ENCODE assay signal across 23 cellular contexts in the genomic region with DNA sequence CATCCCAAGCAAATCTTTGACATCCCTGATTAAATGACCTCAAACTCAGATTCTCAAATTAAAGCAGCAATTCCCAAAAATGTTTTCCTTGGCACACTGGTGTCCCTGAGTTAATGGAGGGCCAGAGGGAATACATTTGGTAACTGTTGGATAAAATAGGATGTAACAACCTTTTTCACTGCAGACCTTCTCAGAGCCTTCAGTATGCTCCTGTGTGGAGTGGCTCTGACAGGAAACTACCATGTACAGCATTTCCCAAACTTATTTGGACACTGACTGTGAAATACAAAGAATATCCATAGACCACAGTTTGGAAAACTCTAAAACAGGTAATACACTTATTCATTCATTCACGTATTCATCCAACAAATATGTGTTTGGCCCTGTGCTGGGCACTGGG.
DNase-seq lines count a peak whose midpoint lies in the region; ATAC-seq, FAIRE-seq and TF ChIP-seq lines count a peak whose summit lies in the region.
"Had no signal": no experiment of that assay in that cellular context is flagged by ENCODE, and none has a peak within 500 bp of the region (broad histone marks: within the 10 kb centered on the region; RNA-seq: fewer than 3 reads in every experiment).

No MANE protein-coding gene starts in this region.

- POLR2A ChIA-PET in MCF 10A (lab: Yijun Ruan, JAX), result interaction anchor here (0.7 kb wide), 1 partner anchor 234 kb away, joined by 3 read pairs; no protein-coding TSS in a partner anchor
- POLR2A ChIA-PET in K562 (lab: Yijun Ruan, JAX), result no interaction called here

- H3K9me3 ChIP-seq in mammary epithelial cell (replicated peaks; ENCODE audit: insufficient read depth, low read length) (no peaks in the 10 kb centered on the region), K562 (replicated peaks; ENCODE audit: control insufficient read depth, insufficient read depth, low read depth, low read length) (no peaks in the 10 kb centered on the region)
- H3K9me3 ChIP-seq: A549; BLaER1 treated with 17β-estradiol and CSF1 and Interleukin-3, amounts not matched to agents 10 nM and 100 nM; Caco-2 had no signal

- no peak for ATAC-seq in K562
- no peak for ATAC-seq in GM19467 (IDR thresholded peaks at IDR 0.05; ENCODE audit: unreplicated experiment)
- no peak for ATAC-seq in GM18498 (IDR thresholded peaks at IDR 0.05; ENCODE audit: unreplicated experiment)
- ATAC-seq: A549; CD8-positive, alpha-beta T cell had no signal

- no peaks in the 10 kb centered on the region for H3K27me3 Mint-ChIP-seq in MCF 10A (ENCODE audit: insufficient read depth, unreplicated experiment)

- H3K4me3 ChIP-seq in mammary epithelial cell (replicated peaks in 1 of 3; ENCODE audit: insufficient read depth in 1 of 3, low read depth in 2 of 3, low read length in 3 of 3) (no peak overlapping the region), K562 (no peak overlapping the region)
- H3K4me3 ChIP-seq: A549; BLaER1 treated with 17β-estradiol and CSF1 and Interleukin-3, amounts not matched to agents 10 nM and 100 nM had no signal

- H3K27ac Mint-ChIP-seq in MCF 10A (ENCODE audit: low read depth, unreplicated experiment), result no peak overlapping the region
- H3K27ac Mint-ChIP-seq: B cell; CD4-positive, alpha-beta T cell; CD8-positive, alpha-beta T cell had no signal

- in situ Hi-C loops in mammary epithelial cell (cut with MboI; ENCODE audit: low sequenced_read_pairs in 2 of 2) (no loop called here), K562 (cut with MboI) (no loop called here)

- H3K9me1 ChIP-seq in K562 (ENCODE audit: control insufficient read depth, insufficient read depth, low read length), result no peaks in the 10 kb centered on the region

- BruUV-seq in mammary epithelial cell (replicated peaks; lab: Mats Ljungman, UMichigan) (no TSS peak), MCF 10A (replicated peaks; lab: Mats Ljungman, UMichigan) (no TSS peak), K562 (replicated peaks; lab: Mats Ljungman, UMichigan) (no TSS peak)

- no peak for TF ChIP-seq POLR2A in K562 (conservative IDR thresholded peaks at IDR 0.05)

- H3K27ac ChIP-seq in mammary epithelial cell (ENCODE audit: insufficient read depth, low read depth, low read length) (peak overlapping the region; percentile 31), K562 (ENCODE audit: extremely low read depth, low read depth, low read length) (no peak overlapping the region)
- H3K27ac ChIP-seq: 22Rv1; BLaER1 treated with 17β-estradiol and CSF1 and Interleukin-3, amounts not matched to agents 10 nM and 100 nM; C4-2B had no signal

- H3K27me3 ChIP-seq in mammary epithelial cell (ENCODE audit: insufficient read depth, low read length) (no peaks in the 10 kb centered on the region), K562 (ENCODE audit: control insufficient read depth in 2 of 2, insufficient read depth in 2 of 2, low read length in 2 of 2) (peaks cover 28 to 62% of the 10 kb centered on the region in 2 experiments)
- H3K27me3 ChIP-seq: BLaER1 treated with 17β-estradiol and CSF1 and Interleukin-3, amounts not matched to agents 10 nM and 100 nM had no signal

- TF ChIP-seq CTCF in mammary epithelial cell (conservative IDR thresholded peaks at IDR 0.05 in 1 of 2, IDR thresholded peaks at IDR 0.05 in 1 of 2; ENCODE audit: extremely low read depth in 1 of 2, insufficient read depth in 1 of 2, low read depth in 1 of 2, low read length in 2 of 2) (no peak), MCF 10A (IDR thresholded peaks at IDR 0.05; ENCODE audit: unreplicated experiment) (no peak), K562 (IDR thresholded peaks at IDR 0.05 in 2 of 3, conservative IDR thresholded peaks at IDR 0.05 in 1 of 3; ENCODE audit: insufficient read depth in 2 of 3, low read depth in 1 of 3, low read length in 3 of 3) (no peak)

- no peak for FAIRE-seq in K562 (lab: Jason Lieb, UNC)
- FAIRE-seq: A549, D721Med, G401.6, GM12891, GM18507 had no signal

- H3K36me3 Mint-ChIP-seq in MCF 10A (ENCODE audit: insufficient read depth, unreplicated experiment), result peaks cover 3% of the 10 kb centered on the region
- H3K36me3 Mint-ChIP-seq: CD8-positive, alpha-beta T cell had no signal

- peaks cover 42% of the 10 kb centered on the region for H3K4me1 ChIP-seq in mammary epithelial cell (ENCODE audit: insufficient read depth, low read length)
- H3K4me1 ChIP-seq in K562 (replicated peaks in 1 of 2; ENCODE audit: control insufficient read depth in 2 of 2, insufficient read depth in 2 of 2, low read length in 2 of 2), result no peaks in the 10 kb centered on the region; a peak in 1 of 5 replicates
- H3K4me1 ChIP-seq: Caco-2 had no signal

- no peak for TF ChIP-seq EP300 in K562 (IDR thresholded peaks at IDR 0.05; ENCODE audit: low read length)

- no peak overlapping the region for H3K4me3 Mint-ChIP-seq in MCF 10A (ENCODE audit: unreplicated experiment)
- H3K4me3 Mint-ChIP-seq: B cell; CD4-positive, alpha-beta T cell; CD8-positive, alpha-beta T cell had no signal

- no peaks in the 10 kb centered on the region for H3K36me3 ChIP-seq in mammary epithelial cell (ENCODE audit: insufficient read depth, low read length)
- no peaks in the 10 kb centered on the region for H3K36me3 ChIP-seq in K562 (ENCODE audit: control insufficient read depth, insufficient read depth, low read length)
- H3K36me3 ChIP-seq: BLaER1 treated with 17β-estradiol and CSF1 and Interleukin-3, amounts not matched to agents 10 nM and 100 nM had no signal

- DNase-seq in mammary epithelial cell (no peak), MCF 10A (ENCODE audit: unreplicated experiment) (no peak), K562 (ENCODE audit: extremely low read depth in 1 of 4, low spot score in 3 of 4) (no peak), mesenteric fat pad (ENCODE audit: low spot score) (peak; percentile 3)
- no peak for DNase-seq in activated CD4-positive, alpha-beta T cell treated with anti-CD3 and anti-CD28 coated beads, Interleukin-2, amount 50 U/mL, for 48 hours
- DNase-seq: AML-193; Caco-2; Calu3; CD4-positive, alpha-beta T cell; CD8-positive, alpha-beta T cell; DMS79 treated with DMSO at 0.1 percent for 48 hours; GF-D8 had no signal

- no peaks in the 10 kb centered on the region for H3K79me2 ChIP-seq in mammary epithelial cell (ENCODE audit: insufficient read depth, low read length)
- no peaks in the 10 kb centered on the region for H3K79me2 ChIP-seq in K562 (ENCODE audit: control insufficient read depth, insufficient read depth, low read length)

- no peak overlapping the region for H3K4me2 ChIP-seq in mammary epithelial cell (ENCODE audit: insufficient read depth, low read depth, low read length)
- no peak overlapping the region for H3K4me2 ChIP-seq in K562 (ENCODE audit: insufficient read depth, low read length)
- H3K4me2 ChIP-seq: A549; BLaER1 treated with 17β-estradiol and CSF1 and Interleukin-3, amounts not matched to agents 10 nM and 100 nM had no signal

- no peak overlapping the region for H3K9ac ChIP-seq in mammary epithelial cell (ENCODE audit: insufficient read depth, low read length)
- no peak overlapping the region for H3K9ac ChIP-seq in K562 (ENCODE audit: insufficient read depth in 1 of 2, low read depth in 2 of 2, low read length in 2 of 2)
- H3K9ac ChIP-seq: BLaER1 treated with 17β-estradiol and CSF1 and Interleukin-3, amounts not matched to agents 10 nM and 100 nM had no signal

- no peaks in the 10 kb centered on the region for H3K9me3 Mint-ChIP-seq in MCF 10A (ENCODE audit: unreplicated experiment)
- H3K9me3 Mint-ChIP-seq: CD4-positive, alpha-beta T cell; CD8-positive, alpha-beta T cell had no signal

- H4K20me1 ChIP-seq in mammary epithelial cell (ENCODE audit: insufficient read depth, low read length) (no peaks in the 10 kb centered on the region), K562 (replicated peaks; ENCODE audit: control insufficient read depth, insufficient read depth, low read length) (no peaks in the 10 kb centered on the region; the same call in 1 of the 2 replicates)
- H4K20me1 ChIP-seq: BLaER1 treated with 17β-estradiol and CSF1 and Interleukin-3, amounts not matched to agents 10 nM and 100 nM had no signal

- peaks cover 47% of the 10 kb centered on the region for H3K4me1 Mint-ChIP-seq in MCF 10A (ENCODE audit: insufficient read depth, unreplicated experiment)
- H3K4me1 Mint-ChIP-seq: B cell had no signal

- WGBS in mammary epithelial cell (ENCODE audit: low coverage, missing lambda C conversion rate), result 90% methylated on average over 1 of the region's 1 CpG
- WGBS in K562 (ENCODE audit: insufficient coverage, low coverage, missing lambda C conversion rate), result 8% methylated on average over 1 of the region's 1 CpG

- dilution Hi-C loops in mammary epithelial cell (cut with HindIII; ENCODE audit: low sequenced_read_pairs), result no loop called here

- CTCF ChIA-PET in mammary epithelial cell (lab: Charles Lee; ENCODE audit: low non-redundant PET), result no interaction called here
- CTCF ChIA-PET in MCF 10A (lab: Yijun Ruan, JAX), result no interaction called here
- CTCF ChIA-PET in K562 (lab: Yijun Ruan, JAX; ENCODE audit: low intra/inter-chr PET ratio), result no interaction called here

- TF ChIP-seq RAD21 in K562 (CRISPR knock-in tag; conservative IDR thresholded peaks at IDR 0.05 in 1 of 2, IDR thresholded peaks at IDR 0.05 in 1 of 2), result no peak

- intact Hi-C loops in mammary epithelial cell (cut with micrococcal nuclease), result no loop called here
- intact Hi-C loops in MCF 10A (cut with micrococcal nuclease), result no loop called here
- intact Hi-C loops in K562 (cut with micrococcal nuclease), result no loop called here

- no peak overlapping the region for H2AFZ ChIP-seq in mammary epithelial cell (ENCODE audit: low read depth, low read length)
- no peak overlapping the region for H2AFZ ChIP-seq in K562 (ENCODE audit: low read depth, low read length)

TF ChIP-seq in K562, 482 proteins besides CTCF, POLR2A, EP300 and RAD21 (continues in another document):
- TF ChIP-seq, protein P1, sequence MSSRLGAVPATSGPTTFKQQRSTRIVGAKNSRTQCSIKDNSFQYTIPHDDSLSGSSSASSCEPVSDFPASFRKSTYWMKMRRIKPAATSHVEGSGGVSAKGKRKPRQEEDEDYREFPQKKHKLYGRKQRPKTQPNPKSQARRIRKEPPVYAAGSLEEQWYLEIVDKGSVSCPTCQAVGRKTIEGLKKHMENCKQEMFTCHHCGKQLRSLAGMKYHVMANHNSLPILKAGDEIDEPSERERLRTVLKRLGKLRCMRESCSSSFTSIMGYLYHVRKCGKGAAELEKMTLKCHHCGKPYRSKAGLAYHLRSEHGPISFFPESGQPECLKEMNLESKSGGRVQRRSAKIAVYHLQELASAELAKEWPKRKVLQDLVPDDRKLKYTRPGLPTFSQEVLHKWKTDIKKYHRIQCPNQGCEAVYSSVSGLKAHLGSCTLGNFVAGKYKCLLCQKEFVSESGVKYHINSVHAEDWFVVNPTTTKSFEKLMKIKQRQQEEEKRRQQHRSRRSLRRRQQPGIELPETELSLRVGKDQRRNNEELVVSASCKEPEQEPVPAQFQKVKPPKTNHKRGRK (tag; IDR thresholded peaks at IDR 0.05), result no peak
